ENCODE assay signal across 8 cellular contexts in the genomic region with DNA sequence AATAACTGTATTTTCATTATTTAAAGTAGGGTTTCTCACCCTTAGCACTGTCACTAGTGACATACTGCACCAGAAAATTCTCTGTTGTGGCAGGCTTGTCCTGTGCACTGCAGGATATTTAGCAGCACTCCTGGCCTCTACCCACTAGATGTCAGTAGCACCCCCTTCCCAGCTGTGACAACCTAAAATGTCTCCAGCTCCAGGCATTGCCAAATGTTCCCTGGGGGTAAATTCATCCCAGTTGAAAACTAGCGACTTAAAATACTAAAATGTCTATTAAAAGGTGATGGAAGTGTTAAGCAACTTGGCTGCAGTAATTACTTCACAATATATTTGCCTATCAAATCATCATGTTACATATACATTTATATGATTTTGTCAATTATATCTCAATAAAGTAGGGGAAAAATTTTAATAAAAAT.
DNase-seq lines count a peak whose midpoint lies in the region; ATAC-seq, FAIRE-seq and TF ChIP-seq lines count a peak whose summit lies in the region.

No MANE protein-coding gene starts in this region.

- no peaks in the 10 kb centered on the region for H3K9me3 Mint-ChIP-seq in activated T-cell treated with anti-CD3 and anti-CD28 coated beads, Interleukin-2, amount 50 U/mL, for 24 hours

- H3K27me3 ChIP-seq in OCI-LY3 (ENCODE audit: low read depth, low read length), result no peaks in the 10 kb centered on the region
- H3K27me3 ChIP-seq in neutrophil, result no peaks in the 10 kb centered on the region
- H3K27me3 ChIP-seq in thoracic aorta (replicated peaks; ENCODE audit: insufficient read depth), result no peaks in the 10 kb centered on the region

- H3K27me3 Mint-ChIP-seq in activated T-cell treated with anti-CD3 and anti-CD28 coated beads, Interleukin-2, amount 50 U/mL, for 24 hours, result no peaks in the 10 kb centered on the region

- H3K36me3 ChIP-seq in OCI-LY3 (replicated peaks; ENCODE audit: low read depth, low read length), result no peaks in the 10 kb centered on the region
- peaks cover 33% of the 10 kb centered on the region for H3K36me3 ChIP-seq in neutrophil
- peaks cover 15% of the 10 kb centered on the region for H3K36me3 ChIP-seq in thoracic aorta

- no peak overlapping the region for H2AFZ ChIP-seq in OCI-LY3 (ENCODE audit: low read depth, low read length)

- H3K4me3 ChIP-seq in OCI-LY3 (ENCODE audit: low read length) (no peak overlapping the region), neutrophil (ENCODE audit: low read depth in 1 of 2, low read length in 1 of 2) (no peak overlapping the region), thoracic aorta (no peak overlapping the region)

- DNase-seq in AG09319 (ENCODE audit: extremely low read depth, low read depth), result peak; percentile 39
- DNase-seq in HTR-8/SVneo (ENCODE audit: insufficient read length, low spot score), result peak; percentile 39
- DNase-seq in activated T-cell treated with anti-CD3 and anti-CD28 coated beads, Interleukin-2, amount 50 U/mL, for 24 hours, result peak; percentile 56
- peak; percentile 82 for DNase-seq in fibroblast of peridontal ligament (ENCODE audit: extremely low read depth)
- DNase-seq in thoracic aorta (ENCODE audit: low spot score), result no peak

- peak; percentile 84 for ATAC-seq in GM18907 (IDR thresholded peaks at IDR 0.05; ENCODE audit: unreplicated experiment)
- no peak for ATAC-seq in thoracic aorta (ENCODE audit: insufficient number of reproducible peaks, low FRiP score, low read depth)

- H3K9ac ChIP-seq in OCI-LY3 (ENCODE audit: low read length), result no peak overlapping the region

- no peak overlapping the region for H3K27ac ChIP-seq in OCI-LY3 (ENCODE audit: low read length)
- no peak overlapping the region for H3K27ac ChIP-seq in neutrophil
- no peak overlapping the region for H3K27ac ChIP-seq in thoracic aorta

- H3K36me3 Mint-ChIP-seq in activated T-cell treated with anti-CD3 and anti-CD28 coated beads, Interleukin-2, amount 50 U/mL, for 24 hours (ENCODE audit: low read depth), result peaks cover 50% of the 10 kb centered on the region

- H3K4me1 Mint-ChIP-seq in activated T-cell treated with anti-CD3 and anti-CD28 coated beads, Interleukin-2, amount 50 U/mL, for 24 hours (ENCODE audit: low read depth), result peaks cover 35% of the 10 kb centered on the region

- H3K27ac Mint-ChIP-seq in activated T-cell treated with anti-CD3 and anti-CD28 coated beads, Interleukin-2, amount 50 U/mL, for 24 hours, result no peak overlapping the region

- H3K4me1 ChIP-seq in OCI-LY3 (ENCODE audit: low read length) (no peaks in the 10 kb centered on the region), neutrophil (ENCODE audit: control insufficient read depth in 1 of 2, insufficient read depth in 1 of 2, low read depth in 1 of 2, low read length in 1 of 2) (peaks cover 0 to 4% of the 10 kb centered on the region in 2 experiments), thoracic aorta (ENCODE audit: control insufficient read depth in 1 of 2, low read depth in 2 of 2) (peaks cover 3 to 5% of the 10 kb centered on the region in 2 donors)

- no peak overlapping the region for H3K4me3 Mint-ChIP-seq in activated T-cell treated with anti-CD3 and anti-CD28 coated beads, Interleukin-2, amount 50 U/mL, for 24 hours

- H4K20me1 ChIP-seq in OCI-LY3 (ENCODE audit: insufficient read depth, low read length), result peaks cover 20% of the 10 kb centered on the region

- TF ChIP-seq CTCF in AG09319 (IDR thresholded peaks at IDR 0.05; ENCODE audit: low read depth, low read length) (peak; percentile 93), OCI-LY3 (IDR thresholded peaks at IDR 0.05; ENCODE audit: low read depth, low read length) (peak; percentile 94), neutrophil (IDR thresholded peaks at IDR 0.05) (peak; percentile 46), thoracic aorta (IDR thresholded peaks at IDR 0.05) (peak; percentile 69)

- no peaks in the 10 kb centered on the region for H3K9me3 ChIP-seq in OCI-LY3 (ENCODE audit: insufficient read depth, low read length)
- no peaks in the 10 kb centered on the region for H3K9me3 ChIP-seq in neutrophil
- no peaks in the 10 kb centered on the region for H3K9me3 ChIP-seq in thoracic aorta

- no peak overlapping the region for H3K4me2 ChIP-seq in OCI-LY3 (ENCODE audit: low read length)

- no peak for FAIRE-seq in HTR-8/SVneo (lab: Jason Lieb, UNC)

- peaks cover 12% of the 10 kb centered on the region; the same call in 1 of the 2 replicates for H3K79me2 ChIP-seq in OCI-LY3 (ENCODE audit: low read length)
